Comparison of ENCODE assay signal across 2 cellular contexts in the genomic region with DNA sequence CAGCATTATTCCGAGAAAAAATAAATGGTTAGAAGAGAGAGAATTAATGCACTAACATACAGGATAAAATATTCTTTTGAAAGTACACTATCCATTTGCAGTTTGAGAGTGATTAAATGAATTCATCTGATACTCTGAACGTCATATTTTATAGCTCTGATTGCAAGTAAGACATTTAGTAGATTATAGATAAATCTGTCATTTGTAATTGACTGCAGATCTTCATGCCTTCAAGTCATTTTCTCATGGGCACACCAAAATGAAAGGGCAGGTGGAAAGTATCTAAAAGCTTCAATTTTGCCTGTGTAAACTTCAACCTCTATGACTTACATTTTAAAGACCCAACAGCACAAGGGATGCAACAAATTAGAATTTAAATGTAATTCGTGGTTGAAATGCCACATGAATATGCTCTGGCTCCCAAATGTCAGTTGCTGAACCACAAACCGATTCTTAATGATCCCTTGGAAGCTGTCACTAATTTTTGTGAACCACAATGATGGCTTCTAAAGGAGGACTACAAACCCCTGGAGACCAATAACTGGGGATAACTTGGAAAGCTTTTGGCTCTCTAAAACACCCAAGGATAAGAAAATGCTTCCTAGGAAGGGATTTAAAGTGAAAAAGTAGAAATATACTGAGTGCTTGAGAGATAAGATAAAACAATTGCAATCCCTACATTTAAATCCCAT.
TF ChIP-seq lines count a peak whose summit lies in the region.

No MANE protein-coding gene starts in this region.

TF ChIP-seq in HEK293, 187 proteins besides CTCF, POLR2A, EP300 and RAD21 (continues in another document):
- TF ChIP-seq YY2 (tag by site-specific recombination; IDR thresholded peaks at IDR 0.05) (no peak), ZNF24 (tag by site-specific recombination; IDR thresholded peaks at IDR 0.05) (no peak), WT1 (tag by site-specific recombination; IDR thresholded peaks at IDR 0.05) (peak; percentile 33; the same call in 1 of the 2 replicates), ZNF555 (tag by site-specific recombination; conservative IDR thresholded peaks at IDR 0.05) (no peak), ZBTB48 (tag by site-specific recombination; IDR thresholded peaks at IDR 0.05) (peak; percentile 63), OVOL3 (tag by site-specific recombination; IDR thresholded peaks at IDR 0.05) (0 out of 2 replicates have a peak, but pooled peaks have one; percentile 23), ZXDB (tag by site-specific recombination; IDR thresholded peaks at IDR 0.05) (peak; percentile 61), ZSCAN23 (tag by site-specific recombination; IDR thresholded peaks at IDR 0.05) (no peak), FEZF1 (tag by site-specific recombination; IDR thresholded peaks at IDR 0.05) (peak; percentile 53), TRIM28 (IDR thresholded peaks at IDR 0.05; ENCODE audit: borderline replicate concordance, low read length) (0 out of 2 replicates have a peak, but pooled peaks have one; percentile 24), ZNF544 (tag by site-specific recombination; IDR thresholded peaks at IDR 0.05) (no peak), ZNF701 (tag by site-specific recombination; IDR thresholded peaks at IDR 0.05) (no peak), OSR2 (tag by site-specific recombination; IDR thresholded peaks at IDR 0.05) (peak; percentile 94), SCRT2 (tag by site-specific recombination; IDR thresholded peaks at IDR 0.05) (no peak), ZEB2 (tag by site-specific recombination; IDR thresholded peaks at IDR 0.05) (0 out of 2 replicates have a peak, but pooled peaks have one; percentile 28)
- TF ChIP-seq, protein P1, sequence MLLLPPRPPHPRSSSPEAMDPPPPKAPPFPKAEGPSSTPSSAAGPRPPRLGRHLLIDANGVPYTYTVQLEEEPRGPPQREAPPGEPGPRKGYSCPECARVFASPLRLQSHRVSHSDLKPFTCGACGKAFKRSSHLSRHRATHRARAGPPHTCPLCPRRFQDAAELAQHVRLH (tag by site-specific recombination; IDR thresholded peaks at IDR 0.05) = peak; percentile 19; the same call in 1 of the 2 replicates
- TF ChIP-seq, protein P2, sequence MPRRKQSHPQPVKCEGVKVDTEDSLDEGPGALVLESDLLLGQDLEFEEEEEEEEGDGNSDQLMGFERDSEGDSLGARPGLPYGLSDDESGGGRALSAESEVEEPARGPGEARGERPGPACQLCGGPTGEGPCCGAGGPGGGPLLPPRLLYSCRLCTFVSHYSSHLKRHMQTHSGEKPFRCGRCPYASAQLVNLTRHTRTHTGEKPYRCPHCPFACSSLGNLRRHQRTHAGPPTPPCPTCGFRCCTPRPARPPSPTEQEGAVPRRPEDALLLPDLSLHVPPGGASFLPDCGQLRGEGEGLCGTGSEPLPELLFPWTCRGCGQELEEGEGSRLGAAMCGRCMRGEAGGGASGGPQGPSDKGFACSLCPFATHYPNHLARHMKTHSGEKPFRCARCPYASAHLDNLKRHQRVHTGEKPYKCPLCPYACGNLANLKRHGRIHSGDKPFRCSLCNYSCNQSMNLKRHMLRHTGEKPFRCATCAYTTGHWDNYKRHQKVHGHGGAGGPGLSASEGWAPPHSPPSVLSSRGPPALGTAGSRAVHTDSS (tag by site-specific recombination; IDR thresholded peaks at IDR 0.05) = no peak
- TF ChIP-seq, protein P3, sequence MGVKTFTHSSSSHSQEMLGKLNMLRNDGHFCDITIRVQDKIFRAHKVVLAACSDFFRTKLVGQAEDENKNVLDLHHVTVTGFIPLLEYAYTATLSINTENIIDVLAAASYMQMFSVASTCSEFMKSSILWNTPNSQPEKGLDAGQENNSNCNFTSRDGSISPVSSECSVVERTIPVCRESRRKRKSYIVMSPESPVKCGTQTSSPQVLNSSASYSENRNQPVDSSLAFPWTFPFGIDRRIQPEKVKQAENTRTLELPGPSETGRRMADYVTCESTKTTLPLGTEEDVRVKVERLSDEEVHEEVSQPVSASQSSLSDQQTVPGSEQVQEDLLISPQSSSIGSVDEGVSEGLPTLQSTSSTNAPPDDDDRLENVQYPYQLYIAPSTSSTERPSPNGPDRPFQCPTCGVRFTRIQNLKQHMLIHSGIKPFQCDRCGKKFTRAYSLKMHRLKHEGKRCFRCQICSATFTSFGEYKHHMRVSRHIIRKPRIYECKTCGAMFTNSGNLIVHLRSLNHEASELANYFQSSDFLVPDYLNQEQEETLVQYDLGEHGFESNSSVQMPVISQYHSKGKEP (tag by site-specific recombination; IDR thresholded peaks at IDR 0.05) = peak; percentile 60; the same call in 1 of the 2 replicates
- TF ChIP-seq, protein P4, sequence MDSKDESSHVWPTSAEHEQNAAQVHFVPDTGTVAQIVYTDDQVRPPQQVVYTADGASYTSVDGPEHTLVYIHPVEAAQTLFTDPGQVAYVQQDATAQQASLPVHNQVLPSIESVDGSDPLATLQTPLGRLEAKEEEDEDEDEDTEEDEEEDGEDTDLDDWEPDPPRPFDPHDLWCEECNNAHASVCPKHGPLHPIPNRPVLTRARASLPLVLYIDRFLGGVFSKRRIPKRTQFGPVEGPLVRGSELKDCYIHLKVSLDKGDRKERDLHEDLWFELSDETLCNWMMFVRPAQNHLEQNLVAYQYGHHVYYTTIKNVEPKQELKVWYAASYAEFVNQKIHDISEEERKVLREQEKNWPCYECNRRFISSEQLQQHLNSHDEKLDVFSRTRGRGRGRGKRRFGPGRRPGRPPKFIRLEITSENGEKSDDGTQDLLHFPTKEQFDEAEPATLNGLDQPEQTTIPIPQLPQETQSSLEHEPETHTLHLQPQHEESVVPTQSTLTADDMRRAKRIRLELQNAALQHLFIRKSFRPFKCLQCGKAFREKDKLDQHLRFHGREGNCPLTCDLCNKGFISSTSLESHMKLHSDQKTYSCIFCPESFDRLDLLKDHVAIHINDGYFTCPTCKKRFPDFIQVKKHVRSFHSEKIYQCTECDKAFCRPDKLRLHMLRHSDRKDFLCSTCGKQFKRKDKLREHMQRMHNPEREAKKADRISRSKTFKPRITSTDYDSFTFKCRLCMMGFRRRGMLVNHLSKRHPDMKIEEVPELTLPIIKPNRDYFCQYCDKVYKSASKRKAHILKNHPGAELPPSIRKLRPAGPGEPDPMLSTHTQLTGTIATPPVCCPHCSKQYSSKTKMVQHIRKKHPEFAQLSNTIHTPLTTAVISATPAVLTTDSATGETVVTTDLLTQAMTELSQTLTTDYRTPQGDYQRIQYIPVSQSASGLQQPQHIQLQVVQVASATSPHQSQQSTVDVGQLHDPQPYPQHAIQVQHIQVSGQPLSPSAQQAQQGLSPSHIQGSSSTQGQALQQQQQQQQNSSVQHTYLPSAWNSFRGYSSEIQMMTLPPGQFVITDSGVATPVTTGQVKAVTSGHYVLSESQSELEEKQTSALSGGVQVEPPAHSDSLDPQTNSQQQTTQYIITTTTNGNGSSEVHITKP (tag by site-specific recombination; IDR thresholded peaks at IDR 0.05) = no peak
- TF ChIP-seq, protein P5, sequence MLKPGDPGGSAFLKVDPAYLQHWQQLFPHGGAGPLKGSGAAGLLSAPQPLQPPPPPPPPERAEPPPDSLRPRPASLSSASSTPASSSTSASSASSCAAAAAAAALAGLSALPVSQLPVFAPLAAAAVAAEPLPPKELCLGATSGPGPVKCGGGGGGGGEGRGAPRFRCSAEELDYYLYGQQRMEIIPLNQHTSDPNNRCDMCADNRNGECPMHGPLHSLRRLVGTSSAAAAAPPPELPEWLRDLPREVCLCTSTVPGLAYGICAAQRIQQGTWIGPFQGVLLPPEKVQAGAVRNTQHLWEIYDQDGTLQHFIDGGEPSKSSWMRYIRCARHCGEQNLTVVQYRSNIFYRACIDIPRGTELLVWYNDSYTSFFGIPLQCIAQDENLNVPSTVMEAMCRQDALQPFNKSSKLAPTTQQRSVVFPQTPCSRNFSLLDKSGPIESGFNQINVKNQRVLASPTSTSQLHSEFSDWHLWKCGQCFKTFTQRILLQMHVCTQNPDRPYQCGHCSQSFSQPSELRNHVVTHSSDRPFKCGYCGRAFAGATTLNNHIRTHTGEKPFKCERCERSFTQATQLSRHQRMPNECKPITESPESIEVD (tag by site-specific recombination; IDR thresholded peaks at IDR 0.05) = peak; percentile 93

TF ChIP-seq in SK-N-SH, 30 proteins besides CTCF, POLR2A, EP300 and RAD21 (continues in another document):
- TF ChIP-seq CHD2 (IDR thresholded peaks at IDR 0.05; ENCODE audit: low read length, partially characterized antibody) (peak; percentile 7), NRF1 (IDR thresholded peaks at IDR 0.05; ENCODE audit: low read depth, low read length) (no peak), TEAD4 (IDR thresholded peaks at IDR 0.05; ENCODE audit: borderline replicate concordance, insufficient read depth) (no peak), SMC3 (IDR thresholded peaks at IDR 0.05; ENCODE audit: low read depth, low read length) (no peak), YY1 (IDR thresholded peaks at IDR 0.05; ENCODE audit: low read depth) (no peak), FOSL2 (IDR thresholded peaks at IDR 0.05; ENCODE audit: borderline replicate concordance, low read depth) (no peak), EZH2phosphoT487 (IDR thresholded peaks at IDR 0.05; ENCODE audit: borderline replicate concordance, low read depth) (no peak), ELF1 (IDR thresholded peaks at IDR 0.05) (no peak), POLR2AphosphoS5 (IDR thresholded peaks at IDR 0.05; ENCODE audit: low read depth, low read length) (no peak), JUND (IDR thresholded peaks at IDR 0.05) (no peak), GATA2 (CRISPR knock-in tag; IDR thresholded peaks at IDR 0.05) (peak; percentile 83), TCF12 (IDR thresholded peaks at IDR 0.05) (no peak), RCOR1 (IDR thresholded peaks at IDR 0.05; ENCODE audit: low read length) (peak; percentile 58; the same call in 1 of the 2 replicates), GABPA (IDR thresholded peaks at IDR 0.05; ENCODE audit: low read depth) (no peak), FOXM1 (IDR thresholded peaks at IDR 0.05; ENCODE audit: low read depth) (no peak), RFX5 (IDR thresholded peaks at IDR 0.05; ENCODE audit: low read length) (no peak), RXRA (IDR thresholded peaks at IDR 0.05; ENCODE audit: borderline replicate concordance, low read depth) (no peak), TAF1 (IDR thresholded peaks at IDR 0.05; ENCODE audit: borderline replicate concordance, low read depth, low read length) (no peak)
- TF ChIP-seq, protein P6, sequence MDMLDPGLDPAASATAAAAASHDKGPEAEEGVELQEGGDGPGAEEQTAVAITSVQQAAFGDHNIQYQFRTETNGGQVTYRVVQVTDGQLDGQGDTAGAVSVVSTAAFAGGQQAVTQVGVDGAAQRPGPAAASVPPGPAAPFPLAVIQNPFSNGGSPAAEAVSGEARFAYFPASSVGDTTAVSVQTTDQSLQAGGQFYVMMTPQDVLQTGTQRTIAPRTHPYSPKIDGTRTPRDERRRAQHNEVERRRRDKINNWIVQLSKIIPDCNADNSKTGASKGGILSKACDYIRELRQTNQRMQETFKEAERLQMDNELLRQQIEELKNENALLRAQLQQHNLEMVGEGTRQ (IDR thresholded peaks at IDR 0.05; ENCODE audit: borderline replicate concordance, low read depth, low read length) = no peak
- TF ChIP-seq, protein P7, sequence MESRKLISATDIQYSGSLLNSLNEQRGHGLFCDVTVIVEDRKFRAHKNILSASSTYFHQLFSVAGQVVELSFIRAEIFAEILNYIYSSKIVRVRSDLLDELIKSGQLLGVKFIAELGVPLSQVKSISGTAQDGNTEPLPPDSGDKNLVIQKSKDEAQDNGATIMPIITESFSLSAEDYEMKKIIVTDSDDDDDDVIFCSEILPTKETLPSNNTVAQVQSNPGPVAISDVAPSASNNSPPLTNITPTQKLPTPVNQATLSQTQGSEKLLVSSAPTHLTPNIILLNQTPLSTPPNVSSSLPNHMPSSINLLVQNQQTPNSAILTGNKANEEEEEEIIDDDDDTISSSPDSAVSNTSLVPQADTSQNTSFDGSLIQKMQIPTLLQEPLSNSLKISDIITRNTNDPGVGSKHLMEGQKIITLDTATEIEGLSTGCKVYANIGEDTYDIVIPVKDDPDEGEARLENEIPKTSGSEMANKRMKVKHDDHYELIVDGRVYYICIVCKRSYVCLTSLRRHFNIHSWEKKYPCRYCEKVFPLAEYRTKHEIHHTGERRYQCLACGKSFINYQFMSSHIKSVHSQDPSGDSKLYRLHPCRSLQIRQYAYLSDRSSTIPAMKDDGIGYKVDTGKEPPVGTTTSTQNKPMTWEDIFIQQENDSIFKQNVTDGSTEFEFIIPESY (IDR thresholded peaks at IDR 0.05; ENCODE audit: borderline replicate concordance, low read depth) = no peak
- TF ChIP-seq, protein P8, sequence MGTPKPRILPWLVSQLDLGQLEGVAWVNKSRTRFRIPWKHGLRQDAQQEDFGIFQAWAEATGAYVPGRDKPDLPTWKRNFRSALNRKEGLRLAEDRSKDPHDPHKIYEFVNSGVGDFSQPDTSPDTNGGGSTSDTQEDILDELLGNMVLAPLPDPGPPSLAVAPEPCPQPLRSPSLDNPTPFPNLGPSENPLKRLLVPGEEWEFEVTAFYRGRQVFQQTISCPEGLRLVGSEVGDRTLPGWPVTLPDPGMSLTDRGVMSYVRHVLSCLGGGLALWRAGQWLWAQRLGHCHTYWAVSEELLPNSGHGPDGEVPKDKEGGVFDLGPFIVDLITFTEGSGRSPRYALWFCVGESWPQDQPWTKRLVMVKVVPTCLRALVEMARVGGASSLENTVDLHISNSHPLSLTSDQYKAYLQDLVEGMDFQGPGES (IDR thresholded peaks at IDR 0.05; ENCODE audit: low read depth, low read length) = no peak
- TF ChIP-seq, protein P9, sequence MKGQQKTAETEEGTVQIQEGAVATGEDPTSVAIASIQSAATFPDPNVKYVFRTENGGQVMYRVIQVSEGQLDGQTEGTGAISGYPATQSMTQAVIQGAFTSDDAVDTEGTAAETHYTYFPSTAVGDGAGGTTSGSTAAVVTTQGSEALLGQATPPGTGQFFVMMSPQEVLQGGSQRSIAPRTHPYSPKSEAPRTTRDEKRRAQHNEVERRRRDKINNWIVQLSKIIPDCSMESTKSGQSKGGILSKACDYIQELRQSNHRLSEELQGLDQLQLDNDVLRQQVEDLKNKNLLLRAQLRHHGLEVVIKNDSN (IDR thresholded peaks at IDR 0.05; ENCODE audit: borderline replicate concordance, low read depth) = no peak
- TF ChIP-seq, protein P10, sequence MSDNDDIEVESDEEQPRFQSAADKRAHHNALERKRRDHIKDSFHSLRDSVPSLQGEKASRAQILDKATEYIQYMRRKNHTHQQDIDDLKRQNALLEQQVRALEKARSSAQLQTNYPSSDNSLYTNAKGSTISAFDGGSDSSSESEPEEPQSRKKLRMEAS (IDR thresholded peaks at IDR 0.05; ENCODE audit: low read depth) = no peak
- TF ChIP-seq, protein P11, sequence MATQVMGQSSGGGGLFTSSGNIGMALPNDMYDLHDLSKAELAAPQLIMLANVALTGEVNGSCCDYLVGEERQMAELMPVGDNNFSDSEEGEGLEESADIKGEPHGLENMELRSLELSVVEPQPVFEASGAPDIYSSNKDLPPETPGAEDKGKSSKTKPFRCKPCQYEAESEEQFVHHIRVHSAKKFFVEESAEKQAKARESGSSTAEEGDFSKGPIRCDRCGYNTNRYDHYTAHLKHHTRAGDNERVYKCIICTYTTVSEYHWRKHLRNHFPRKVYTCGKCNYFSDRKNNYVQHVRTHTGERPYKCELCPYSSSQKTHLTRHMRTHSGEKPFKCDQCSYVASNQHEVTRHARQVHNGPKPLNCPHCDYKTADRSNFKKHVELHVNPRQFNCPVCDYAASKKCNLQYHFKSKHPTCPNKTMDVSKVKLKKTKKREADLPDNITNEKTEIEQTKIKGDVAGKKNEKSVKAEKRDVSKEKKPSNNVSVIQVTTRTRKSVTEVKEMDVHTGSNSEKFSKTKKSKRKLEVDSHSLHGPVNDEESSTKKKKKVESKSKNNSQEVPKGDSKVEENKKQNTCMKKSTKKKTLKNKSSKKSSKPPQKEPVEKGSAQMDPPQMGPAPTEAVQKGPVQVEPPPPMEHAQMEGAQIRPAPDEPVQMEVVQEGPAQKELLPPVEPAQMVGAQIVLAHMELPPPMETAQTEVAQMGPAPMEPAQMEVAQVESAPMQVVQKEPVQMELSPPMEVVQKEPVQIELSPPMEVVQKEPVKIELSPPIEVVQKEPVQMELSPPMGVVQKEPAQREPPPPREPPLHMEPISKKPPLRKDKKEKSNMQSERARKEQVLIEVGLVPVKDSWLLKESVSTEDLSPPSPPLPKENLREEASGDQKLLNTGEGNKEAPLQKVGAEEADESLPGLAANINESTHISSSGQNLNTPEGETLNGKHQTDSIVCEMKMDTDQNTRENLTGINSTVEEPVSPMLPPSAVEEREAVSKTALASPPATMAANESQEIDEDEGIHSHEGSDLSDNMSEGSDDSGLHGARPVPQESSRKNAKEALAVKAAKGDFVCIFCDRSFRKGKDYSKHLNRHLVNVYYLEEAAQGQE (IDR thresholded peaks at IDR 0.05; ENCODE audit: low read depth, low read length) = no peak
